Comparison of ENCODE assay signal across 35 cellular contexts in the genomic region with DNA sequence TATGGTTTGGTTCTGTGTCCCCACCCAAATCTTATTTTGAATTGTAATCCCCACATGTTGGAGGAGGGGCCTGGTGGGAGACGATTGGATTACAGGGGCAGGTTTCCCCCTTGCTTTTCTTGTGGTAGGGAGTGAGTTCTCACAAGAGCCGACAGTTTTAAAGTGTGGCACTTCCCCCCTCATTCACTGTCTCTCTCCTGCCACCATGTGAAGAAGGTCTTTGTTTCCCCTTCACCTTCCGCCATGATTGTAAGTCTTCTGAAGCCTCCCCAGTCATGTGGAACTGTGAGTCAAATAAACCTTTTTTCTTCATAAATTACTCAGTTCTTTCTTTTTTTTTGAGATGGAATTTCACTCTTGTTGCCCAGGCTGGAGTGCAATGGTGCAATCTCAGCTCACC.
DNase-seq lines count a peak whose midpoint lies in the region; ATAC-seq, FAIRE-seq and TF ChIP-seq lines count a peak whose summit lies in the region.
"Had no signal": no experiment of that assay in that cellular context is flagged by ENCODE, and none has a peak within 500 bp of the region (broad histone marks: within the 10 kb centered on the region; RNA-seq: fewer than 3 reads in every experiment).

No MANE protein-coding gene starts in this region.

- H3K27ac ChIP-seq in GM23338 (ENCODE audit: low read depth) (no peak overlapping the region), GM12878 (ENCODE audit: control insufficient read depth, insufficient read depth) (no peak overlapping the region)
- H3K27ac ChIP-seq: 22Rv1; A549; BLaER1; BLaER1 treated with 17β-estradiol and CSF1 and Interleukin-3, amounts not matched to agents 10 nM and 100 nM; C4-2B had no signal

- H3K4me1 Mint-ChIP-seq in GM23338 = no peaks in the 10 kb centered on the region
- no peaks in the 10 kb centered on the region for H3K4me1 Mint-ChIP-seq in stimulated activated memory B cell treated with anti-CD40 and anti-IgM and Interleukin-4, amounts not matched to agents 10 μg/mL and 1 μg/mL and 100 μg/mL, for 72 hours
- H3K4me1 Mint-ChIP-seq: B cell; CD14-positive monocyte; CD4-positive, alpha-beta memory T cell; CD4-positive, CD25-positive, alpha-beta regulatory T cell; CD8-positive, alpha-beta memory T cell had no signal

- CTCF ChIA-PET in GM12878 (lab: Yijun Ruan, JAX) = no interaction called here

- H3K4me3 ChIP-seq in GM23338 = no peak overlapping the region
- no peak overlapping the region for H3K4me3 ChIP-seq in GM12878
- H3K4me3 ChIP-seq: A549; BLaER1; BLaER1 treated with 17β-estradiol and CSF1 and Interleukin-3, amounts not matched to agents 10 nM and 100 nM had no signal

- H3K79me2 ChIP-seq in GM23338 (replicated peaks; ENCODE audit: insufficient read depth) = no peaks in the 10 kb centered on the region
- no peaks in the 10 kb centered on the region for H3K79me2 ChIP-seq in GM12878 (ENCODE audit: control insufficient read depth, insufficient read depth, low read length)

- H3K4me1 ChIP-seq in GM23338 (ENCODE audit: insufficient read depth) = no peaks in the 10 kb centered on the region
- H3K4me1 ChIP-seq in GM12878 (ENCODE audit: control insufficient read depth, insufficient read depth, low read length) = no peaks in the 10 kb centered on the region
- H3K4me1 ChIP-seq: A549, BE2C, Caco-2 had no signal

- H2AFZ ChIP-seq in GM23338 = 0 out of 2 replicates have a peak overlapping the region, but pooled peaks have one; percentile 33
- no peak overlapping the region for H2AFZ ChIP-seq in GM12878 (ENCODE audit: control insufficient read depth, low read depth, low read length)

- SMC1A ChIA-PET in GM12878 (lab: Charles Lee; ENCODE audit: uncharacterized antibody, unreplicated experiment) = no interaction called here

- no peaks in the 10 kb centered on the region for H4K20me1 ChIP-seq in GM23338 (replicated peaks; ENCODE audit: insufficient read depth)
- H4K20me1 ChIP-seq in GM12878 (ENCODE audit: control insufficient read depth, insufficient read depth) = no peaks in the 10 kb centered on the region
- H4K20me1 ChIP-seq: BLaER1; BLaER1 treated with 17β-estradiol and CSF1 and Interleukin-3, amounts not matched to agents 10 nM and 100 nM had no signal

- no peaks in the 10 kb centered on the region for H3K36me3 ChIP-seq in GM23338 (ENCODE audit: insufficient read depth)
- H3K36me3 ChIP-seq in GM12878 (ENCODE audit: control insufficient read depth in 2 of 2, insufficient read depth in 2 of 2, low read length in 1 of 2) = no peaks in the 10 kb centered on the region
- H3K36me3 ChIP-seq: BE2C; BLaER1; BLaER1 treated with 17β-estradiol and CSF1 and Interleukin-3, amounts not matched to agents 10 nM and 100 nM had no signal

- no peaks in the 10 kb centered on the region for H3K9me3 Mint-ChIP-seq in GM23338
- no peaks in the 10 kb centered on the region for H3K9me3 Mint-ChIP-seq in stimulated activated memory B cell treated with anti-CD40 and anti-IgM and Interleukin-4, amounts not matched to agents 10 μg/mL and 1 μg/mL and 100 μg/mL, for 72 hours
- H3K9me3 Mint-ChIP-seq: CD4-positive, alpha-beta memory T cell; CD4-positive, alpha-beta T cell; CD4-positive, CD25-positive, alpha-beta regulatory T cell; CD8-positive, alpha-beta memory T cell; CD8-positive, alpha-beta T cell had no signal

- H3K27ac Mint-ChIP-seq in GM23338 = no peak overlapping the region
- no peak overlapping the region for H3K27ac Mint-ChIP-seq in stimulated activated memory B cell treated with anti-CD40 and anti-IgM and Interleukin-4, amounts not matched to agents 10 μg/mL and 1 μg/mL and 100 μg/mL, for 72 hours
- H3K27ac Mint-ChIP-seq: B cell; CD4-positive, alpha-beta memory T cell; CD4-positive, alpha-beta T cell; CD8-positive, alpha-beta memory T cell; CD8-positive, alpha-beta T cell had no signal

- H3K4me2 ChIP-seq in GM23338 = no peak overlapping the region
- no peak overlapping the region for H3K4me2 ChIP-seq in GM12878 (ENCODE audit: control insufficient read depth, insufficient read depth)
- H3K4me2 ChIP-seq: A549; BLaER1; BLaER1 treated with 17β-estradiol and CSF1 and Interleukin-3, amounts not matched to agents 10 nM and 100 nM had no signal

- in situ Hi-C loops in GM12878 (cut with MboI) = no loop called here

- FAIRE-seq in GM12878 (lab: Jason Lieb, UNC) = no peak
- FAIRE-seq: A204.1, D721Med had no signal

- H3K9ac ChIP-seq in GM12878 (ENCODE audit: control insufficient read depth, insufficient read depth, low read length) = no peak overlapping the region
- H3K9ac ChIP-seq: BLaER1; BLaER1 treated with 17β-estradiol and CSF1 and Interleukin-3, amounts not matched to agents 10 nM and 100 nM had no signal

- no peaks in the 10 kb centered on the region for H3K36me3 Mint-ChIP-seq in GM23338 (ENCODE audit: low read depth)
- no peaks in the 10 kb centered on the region for H3K36me3 Mint-ChIP-seq in stimulated activated memory B cell treated with anti-CD40 and anti-IgM and Interleukin-4, amounts not matched to agents 10 μg/mL and 1 μg/mL and 100 μg/mL, for 72 hours
- H3K36me3 Mint-ChIP-seq: CD14-positive monocyte; CD4-positive, alpha-beta memory T cell; CD4-positive, CD25-positive, alpha-beta regulatory T cell; CD8-positive, alpha-beta memory T cell; CD8-positive, alpha-beta T cell had no signal

- no peaks in the 10 kb centered on the region for H3F3A ChIP-seq in GM23338 (replicated peaks; ENCODE audit: low read depth)

- no peaks in the 10 kb centered on the region for H3K9me3 ChIP-seq in GM12878 (replicated peaks; ENCODE audit: control insufficient read depth, insufficient read depth, low read length)
- H3K9me3 ChIP-seq: A549; BE2C; BLaER1; BLaER1 treated with 17β-estradiol and CSF1 and Interleukin-3, amounts not matched to agents 10 nM and 100 nM; Caco-2 had no signal

- DNase-seq in NCI-H82 (lab: John Stamatoyannopoulos, UW) (peak; percentile 38), NCI-H82 treated with DMSO at 0.1 percent for 48 hours (lab: John Stamatoyannopoulos, UW; ENCODE audit: unreplicated experiment) (no peak), GM23338 (ENCODE audit: low spot score) (no peak), GM12878 (ENCODE audit: low read depth, low spot score) (no peak)
- DNase-seq: 8988T; ACHN; AML-193; BE2C; C1 segment of cervical spinal cord; Caco-2; Calu3; CD4-positive, alpha-beta memory T cell; CD4-positive, alpha-beta T cell; CD4-positive, CD25-positive, alpha-beta regulatory T cell; CD8-positive, alpha-beta memory T cell; CD8-positive, alpha-beta T cell; COR-L47; DMS 273 treated with DMSO at 0.1 percent for 48 hours; DMS153; DMS53; DMS79; DMS79 treated with DMSO at 0.1 percent for 48 hours; DND-41; EL had no signal

- ATAC-seq in GM23338 = no peak
- no peak for ATAC-seq in GM12878
- ATAC-seq in HG03442 (IDR thresholded peaks at IDR 0.05; ENCODE audit: unreplicated experiment) = no peak
- no peak for ATAC-seq in stimulated activated memory B cell treated with anti-CD40 and anti-IgM and Interleukin-4, amounts not matched to agents 10 μg/mL and 1 μg/mL and 100 μg/mL, for 72 hours
- ATAC-seq: A549; CD8-positive, alpha-beta T cell had no signal

- H3K27me3 Mint-ChIP-seq in GM23338 (ENCODE audit: insufficient read depth, low read depth, poor library complexity) = no peaks in the 10 kb centered on the region
- H3K27me3 Mint-ChIP-seq in stimulated activated memory B cell treated with anti-CD40 and anti-IgM and Interleukin-4, amounts not matched to agents 10 μg/mL and 1 μg/mL and 100 μg/mL, for 72 hours = peaks cover 13% of the 10 kb centered on the region
- H3K27me3 Mint-ChIP-seq: CD4-positive, alpha-beta T cell had no signal

- no peak for TF ChIP-seq POLR2A in GM12878 (IDR thresholded peaks at IDR 0.05; ENCODE audit: low read depth, low read length)

- H3K4me3 Mint-ChIP-seq in GM23338 = no peak overlapping the region
- H3K4me3 Mint-ChIP-seq in stimulated activated memory B cell treated with anti-CD40 and anti-IgM and Interleukin-4, amounts not matched to agents 10 μg/mL and 1 μg/mL and 100 μg/mL, for 72 hours = no peak overlapping the region
- H3K4me3 Mint-ChIP-seq: B cell; CD4-positive, alpha-beta memory T cell; CD4-positive, alpha-beta T cell; CD4-positive, CD25-positive, alpha-beta regulatory T cell; CD8-positive, alpha-beta memory T cell; CD8-positive, alpha-beta T cell had no signal

- no TSS peak for BruUV-seq in GM12878 (replicated peaks; lab: Mats Ljungman, UMichigan)

- POLR2A ChIA-PET in GM12878 (lab: Charles Lee) = no interaction called here

- RAD21 ChIA-PET in GM12878 (lab: Charles Lee; ENCODE audit: unreplicated experiment) = no interaction called here

- intact Hi-C loops in GM12878 (cut with micrococcal nuclease; ENCODE audit: unreplicated experiment) = no loop called here

- H3K27me3 ChIP-seq in GM23338 (ENCODE audit: insufficient read depth) (no peaks in the 10 kb centered on the region), GM12878 (replicated peaks in 1 of 2; ENCODE audit: control insufficient read depth in 2 of 2, insufficient read depth in 2 of 2, low read length in 1 of 2) (no peaks in the 10 kb centered on the region; a peak in 1 of 4 replicates)
- H3K27me3 ChIP-seq: BLaER1; BLaER1 treated with 17β-estradiol and CSF1 and Interleukin-3, amounts not matched to agents 10 nM and 100 nM had no signal

- no peaks in the 10 kb centered on the region for H3K9me2 ChIP-seq in GM23338 (ENCODE audit: insufficient read depth)

- TF ChIP-seq RAD21 in GM12878 (IDR thresholded peaks at IDR 0.05; ENCODE audit: insufficient read depth, low read depth, low read length) = no peak

- no peak for TF ChIP-seq EP300 in GM12878 (IDR thresholded peaks at IDR 0.05; ENCODE audit: borderline replicate concordance in 1 of 2, control insufficient read depth in 1 of 2, low read depth in 2 of 2, low read length in 2 of 2)

- 25% methylated on average over 3 of the region's 3 CpGs for WGBS in GM12878 (ENCODE audit: insufficient coverage, insufficient replicate concordance, low lambda C conversion rate, missing lambda C conversion rate)

- TF ChIP-seq CTCF in GM23338 (conservative IDR thresholded peaks at IDR 0.05; ENCODE audit: low read depth in 2 of 2) (no peak), GM12878 (IDR thresholded peaks at IDR 0.05 in 2 of 3, conservative IDR thresholded peaks at IDR 0.05 in 1 of 3; ENCODE audit: control insufficient read depth in 2 of 3, extremely low read depth in 1 of 3, insufficient read depth in 1 of 3, low read depth in 3 of 3, low read length in 3 of 3) (no peak)

TF ChIP-seq in GM23338, 12 proteins besides CTCF, POLR2A, EP300 and RAD21 (continues in another document):
- TF ChIP-seq ZNF114 (CRISPR knock-in tag; IDR thresholded peaks at IDR 0.05) (no peak), EZH2phosphoT487 (IDR thresholded peaks at IDR 0.05; ENCODE audit: unreplicated experiment) (no peak), NANOG (IDR thresholded peaks at IDR 0.05; ENCODE audit: borderline replicate concordance) (no peak)

TF ChIP-seq in GM12878, 131 proteins besides CTCF, POLR2A, EP300 and RAD21:
- no peak for TF ChIP-seq BRCA1 (IDR thresholded peaks at IDR 0.05; ENCODE audit: low read depth, low read length)
- TF ChIP-seq NR2C2 (IDR thresholded peaks at IDR 0.05; ENCODE audit: borderline replicate concordance, control insufficient read depth, insufficient read length, low read depth) = no peak
- TF ChIP-seq YY1 (IDR thresholded peaks at IDR 0.05; ENCODE audit: low read depth, low read length) = 0 out of 2 replicates have a peak, but pooled peaks have one; percentile 53
TF ChIP-seq in GM12878: peak in this region for 1.
